ENCODE assay signal across 10 cellular contexts in the genomic region with DNA sequence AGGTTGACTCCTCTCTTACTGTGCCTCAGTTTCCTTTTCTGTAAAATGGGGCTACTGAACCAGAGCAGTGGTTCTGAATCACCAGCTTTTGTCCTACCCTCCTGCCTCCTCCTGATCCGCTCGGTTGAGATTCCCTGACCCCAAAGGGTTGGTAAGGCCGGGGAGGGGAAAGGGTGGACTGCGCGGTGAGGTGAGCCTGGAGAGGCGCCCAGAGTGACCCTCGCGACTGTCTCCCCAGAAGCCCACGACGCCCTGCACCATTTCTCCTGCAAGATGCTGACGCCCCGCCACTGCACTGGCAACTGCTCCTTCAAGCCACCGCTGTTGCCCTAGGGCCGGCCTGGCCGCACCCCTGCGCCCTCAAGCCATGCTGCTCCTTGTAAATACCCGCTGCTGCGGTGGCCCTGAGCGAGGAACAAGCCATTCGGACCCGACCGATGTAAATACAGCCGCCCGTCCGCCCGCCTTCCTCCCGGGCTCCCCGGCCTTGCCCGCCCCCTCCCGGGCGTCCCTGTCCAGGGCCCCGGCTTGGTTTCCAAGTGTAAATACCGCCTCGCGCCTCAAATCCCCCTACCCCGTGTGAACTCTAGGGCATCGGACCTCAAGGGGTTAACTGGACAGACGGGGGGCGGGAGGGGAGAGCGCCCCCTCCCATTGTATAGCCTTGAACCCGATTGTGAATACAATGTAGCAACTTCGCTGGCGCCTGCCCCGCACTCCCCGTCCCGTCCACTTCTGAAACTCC. TPM values are rescaled to one million over a fixed set of nuclear protein-coding genes. Genes with fewer than 3 reads are reported as not detected.
A peak's percentile ranks its signal among the peaks of the same experiment; 100 is the strongest.
DNase-seq lines count a peak whose midpoint lies in the region; ATAC-seq and TF ChIP-seq lines count a peak whose summit lies in the region.
"Had no signal": no experiment of that assay in that cellular context is flagged by ENCODE, and none has a peak within 500 bp of the region (broad histone marks: within the 10 kb centered on the region; RNA-seq: fewer than 3 reads in every experiment).

No MANE protein-coding gene starts in this region.

- no peaks in the 10 kb centered on the region for H3K9me3 ChIP-seq in lung (ENCODE audit: control insufficient read depth in 2 of 2, insufficient read depth in 1 of 2, low read length in 1 of 2)

- TF ChIP-seq CTCF in cardiac fibroblast (IDR thresholded peaks at IDR 0.05; ENCODE audit: low read depth, low read length) = peak; percentile 58
- peak; percentile 3 for TF ChIP-seq CTCF in lung (IDR thresholded peaks at IDR 0.05; ENCODE audit: control extremely low read depth, extremely low read depth)

- ATAC-seq in lung (ENCODE audit: insufficient read depth, low FRiP score) (peak; percentile 13), HG03135 (IDR thresholded peaks at IDR 0.05; ENCODE audit: unreplicated experiment) (no peak)

- H3K36me3 ChIP-seq in lung (ENCODE audit: control insufficient read depth in 2 of 2, insufficient read depth in 2 of 2, low read length in 2 of 2) = no peaks in the 10 kb centered on the region

- peak; percentile 21 for DNase-seq in SIG-M5 treated with dmso at 0.1 percent for 504 hours (lab: John Stamatoyannopoulos, UW; ENCODE audit: unreplicated experiment)
- DNase-seq in SIG-M5 (lab: John Stamatoyannopoulos, UW) = no peak
- peak; percentile 82 for DNase-seq in OCI-M1 (lab: John Stamatoyannopoulos, UW)
- peak; percentile 32 to 50 for DNase-seq in cardiac fibroblast (ENCODE audit: low read depth in 2 of 2)
- DNase-seq in lung (ENCODE audit: low spot score) = no peak
- no peak for DNase-seq in putamen (ENCODE audit: low spot score)
- no peak for DNase-seq in T1000 (lab: John Stamatoyannopoulos, UW)
- DNase-seq: DND-41 had no signal

- peaks cover 0 to 12% of the 10 kb centered on the region in 2 donors for H3K4me1 ChIP-seq in lung (ENCODE audit: control insufficient read depth in 2 of 2, insufficient read depth in 2 of 2, low read length in 2 of 2)

- H3K4me3 ChIP-seq in cardiac fibroblast (replicated peaks in 1 of 2; ENCODE audit: low read depth in 2 of 2, low read length in 2 of 2) (peak overlapping the region in 1 of 2 donors; percentile 15), lung (no peak overlapping the region)

- H3K27ac ChIP-seq in lung (ENCODE audit: low read depth in 1 of 2, low read length in 1 of 2) = no peak overlapping the region

- WGBS in lung, 2 donors = 3 to 4% methylated on average over 39 to 46 of the region's 46 CpGs

- H3K27me3 ChIP-seq in lung (ENCODE audit: control insufficient read depth, insufficient read depth) = peaks cover 4% of the 10 kb centered on the region

RNA-seq across cellular contexts. Expression of a gene that starts 6.2 kb away (rescaled TPM):
- total RNA-seq in lung = not detected
- polyA plus RNA-seq in lung = not detected
- polyA plus RNA-seq: adipose tissue had no signal

RNA-seq across cellular contexts. Expression of a gene that starts 8.4 kb away (rescaled TPM):
- under 1 TPM; 0.17 to 0.46 TPM for total RNA-seq in lung
- under 1 TPM; 0.18 to 0.43 TPM for polyA plus RNA-seq in lung

Comparison
In these comparisons a context has a peak if more than half of its experiments do, and no peak if none do; other contexts are left out.
1. DNase-seq: peak in SIG-M5 treated with dmso at 0.1 percent for 504 hours (single experiment), OCI-M1 (single experiment) and cardiac fibroblast (2 of 2); none in SIG-M5 (single experiment), lung (single experiment), putamen (single experiment) and T1000 (single experiment).